1 cellular context compared by ENCODE assay signal in the genomic region with DNA sequence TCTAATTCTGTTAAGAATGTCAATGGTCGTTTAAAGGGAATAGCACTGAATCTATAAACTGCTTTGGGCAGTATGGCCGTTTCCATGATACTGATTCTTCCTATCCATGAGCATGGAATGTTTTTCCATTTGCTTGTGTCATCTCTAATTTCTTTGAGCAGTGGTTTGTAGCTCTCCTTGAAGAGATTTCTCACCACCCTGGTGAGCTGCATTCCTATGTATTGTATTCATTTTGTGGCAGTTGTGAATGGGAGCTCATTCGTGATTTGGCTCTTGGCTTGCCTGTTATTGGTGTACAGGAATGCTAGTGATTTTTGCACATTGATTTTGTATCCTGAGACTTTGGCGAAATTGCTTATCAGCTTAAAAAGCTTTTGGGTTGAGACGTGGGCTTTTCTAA.
A peak's percentile ranks its signal among the peaks of the same experiment; 100 is the strongest.
TF ChIP-seq lines count a peak whose summit lies in the region.

No MANE protein-coding gene starts in this region.

TF ChIP-seq in SK-N-SH, 30 proteins besides CTCF, POLR2A, EP300 and RAD21 (continued from another document):
- TF ChIP-seq, protein P1, sequence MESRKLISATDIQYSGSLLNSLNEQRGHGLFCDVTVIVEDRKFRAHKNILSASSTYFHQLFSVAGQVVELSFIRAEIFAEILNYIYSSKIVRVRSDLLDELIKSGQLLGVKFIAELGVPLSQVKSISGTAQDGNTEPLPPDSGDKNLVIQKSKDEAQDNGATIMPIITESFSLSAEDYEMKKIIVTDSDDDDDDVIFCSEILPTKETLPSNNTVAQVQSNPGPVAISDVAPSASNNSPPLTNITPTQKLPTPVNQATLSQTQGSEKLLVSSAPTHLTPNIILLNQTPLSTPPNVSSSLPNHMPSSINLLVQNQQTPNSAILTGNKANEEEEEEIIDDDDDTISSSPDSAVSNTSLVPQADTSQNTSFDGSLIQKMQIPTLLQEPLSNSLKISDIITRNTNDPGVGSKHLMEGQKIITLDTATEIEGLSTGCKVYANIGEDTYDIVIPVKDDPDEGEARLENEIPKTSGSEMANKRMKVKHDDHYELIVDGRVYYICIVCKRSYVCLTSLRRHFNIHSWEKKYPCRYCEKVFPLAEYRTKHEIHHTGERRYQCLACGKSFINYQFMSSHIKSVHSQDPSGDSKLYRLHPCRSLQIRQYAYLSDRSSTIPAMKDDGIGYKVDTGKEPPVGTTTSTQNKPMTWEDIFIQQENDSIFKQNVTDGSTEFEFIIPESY (IDR thresholded peaks at IDR 0.05; ENCODE audit: borderline replicate concordance, low read depth): no peak
- TF ChIP-seq, protein P2, sequence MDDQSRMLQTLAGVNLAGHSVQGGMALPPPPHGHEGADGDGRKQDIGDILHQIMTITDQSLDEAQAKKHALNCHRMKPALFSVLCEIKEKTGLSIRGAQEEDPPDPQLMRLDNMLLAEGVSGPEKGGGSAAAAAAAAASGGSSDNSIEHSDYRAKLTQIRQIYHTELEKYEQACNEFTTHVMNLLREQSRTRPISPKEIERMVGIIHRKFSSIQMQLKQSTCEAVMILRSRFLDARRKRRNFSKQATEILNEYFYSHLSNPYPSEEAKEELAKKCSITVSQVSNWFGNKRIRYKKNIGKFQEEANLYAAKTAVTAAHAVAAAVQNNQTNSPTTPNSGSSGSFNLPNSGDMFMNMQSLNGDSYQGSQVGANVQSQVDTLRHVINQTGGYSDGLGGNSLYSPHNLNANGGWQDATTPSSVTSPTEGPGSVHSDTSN (IDR thresholded peaks at IDR 0.05): peak; percentile 80
- TF ChIP-seq NFIC (IDR thresholded peaks at IDR 0.05; ENCODE audit: borderline replicate concordance) (peak; percentile 8; the same call in 1 of the 2 replicates), SMC3 (IDR thresholded peaks at IDR 0.05; ENCODE audit: low read depth, low read length) (no peak), ELF1 (IDR thresholded peaks at IDR 0.05) (no peak)
